1 cellular context compared by ENCODE assay signal in the genomic region with DNA sequence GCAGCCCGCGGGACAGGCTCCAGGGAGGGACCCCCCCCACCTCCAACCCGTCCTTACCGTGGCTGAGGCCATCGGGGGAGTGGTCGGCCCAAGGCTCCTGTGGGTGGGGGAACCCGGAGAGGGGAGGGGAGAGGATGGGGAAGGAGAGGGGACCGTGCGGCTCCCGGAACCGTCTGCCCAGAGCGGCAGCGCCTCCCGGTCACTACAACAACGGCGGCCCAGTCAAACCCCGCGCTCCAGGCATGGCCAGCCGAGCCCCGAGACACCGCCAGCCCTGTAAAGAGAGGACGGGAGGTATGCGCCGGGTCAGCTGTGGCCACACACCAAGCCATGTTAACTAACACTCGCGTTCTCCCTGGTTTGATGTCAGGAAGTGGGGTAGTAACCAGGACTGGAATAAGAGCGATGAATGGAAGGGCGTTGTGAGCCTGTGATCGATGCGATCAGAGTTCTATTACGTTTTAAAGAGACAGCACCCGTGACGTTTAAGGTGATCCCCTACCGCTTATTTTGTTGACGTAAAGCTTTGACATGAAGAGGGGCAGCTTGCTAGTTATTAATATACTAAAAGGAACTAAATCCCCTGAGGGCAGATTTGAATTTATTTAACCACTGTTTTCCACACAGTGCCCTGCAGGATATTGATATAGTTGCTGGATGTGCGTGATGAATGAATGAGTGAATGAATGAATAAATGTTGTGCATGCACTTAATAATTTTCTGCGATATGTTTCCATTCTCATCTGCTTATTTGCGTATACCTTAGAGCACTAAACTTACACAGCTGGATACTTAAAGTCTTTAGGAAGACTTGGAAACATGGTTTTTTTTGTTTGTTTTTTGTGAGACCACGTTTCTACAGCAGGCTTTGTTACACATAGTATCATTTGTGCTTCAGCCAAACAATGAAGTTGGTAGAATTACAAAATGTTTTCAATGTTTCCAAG.
TF ChIP-seq lines count a peak whose summit lies in the region.

A gene (minus strand): TSS at position 224 of the 947 bp plus-strand sequence. CDS start 152 bp downstream, at position 72.

TF ChIP-seq in liver, 16 proteins besides CTCF, POLR2A, EP300 and RAD21 (continued from another document):
- TF ChIP-seq, protein P1, sequence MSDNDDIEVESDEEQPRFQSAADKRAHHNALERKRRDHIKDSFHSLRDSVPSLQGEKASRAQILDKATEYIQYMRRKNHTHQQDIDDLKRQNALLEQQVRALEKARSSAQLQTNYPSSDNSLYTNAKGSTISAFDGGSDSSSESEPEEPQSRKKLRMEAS (IDR thresholded peaks at IDR 0.05): peak; percentile 99
- TF ChIP-seq, protein P2, sequence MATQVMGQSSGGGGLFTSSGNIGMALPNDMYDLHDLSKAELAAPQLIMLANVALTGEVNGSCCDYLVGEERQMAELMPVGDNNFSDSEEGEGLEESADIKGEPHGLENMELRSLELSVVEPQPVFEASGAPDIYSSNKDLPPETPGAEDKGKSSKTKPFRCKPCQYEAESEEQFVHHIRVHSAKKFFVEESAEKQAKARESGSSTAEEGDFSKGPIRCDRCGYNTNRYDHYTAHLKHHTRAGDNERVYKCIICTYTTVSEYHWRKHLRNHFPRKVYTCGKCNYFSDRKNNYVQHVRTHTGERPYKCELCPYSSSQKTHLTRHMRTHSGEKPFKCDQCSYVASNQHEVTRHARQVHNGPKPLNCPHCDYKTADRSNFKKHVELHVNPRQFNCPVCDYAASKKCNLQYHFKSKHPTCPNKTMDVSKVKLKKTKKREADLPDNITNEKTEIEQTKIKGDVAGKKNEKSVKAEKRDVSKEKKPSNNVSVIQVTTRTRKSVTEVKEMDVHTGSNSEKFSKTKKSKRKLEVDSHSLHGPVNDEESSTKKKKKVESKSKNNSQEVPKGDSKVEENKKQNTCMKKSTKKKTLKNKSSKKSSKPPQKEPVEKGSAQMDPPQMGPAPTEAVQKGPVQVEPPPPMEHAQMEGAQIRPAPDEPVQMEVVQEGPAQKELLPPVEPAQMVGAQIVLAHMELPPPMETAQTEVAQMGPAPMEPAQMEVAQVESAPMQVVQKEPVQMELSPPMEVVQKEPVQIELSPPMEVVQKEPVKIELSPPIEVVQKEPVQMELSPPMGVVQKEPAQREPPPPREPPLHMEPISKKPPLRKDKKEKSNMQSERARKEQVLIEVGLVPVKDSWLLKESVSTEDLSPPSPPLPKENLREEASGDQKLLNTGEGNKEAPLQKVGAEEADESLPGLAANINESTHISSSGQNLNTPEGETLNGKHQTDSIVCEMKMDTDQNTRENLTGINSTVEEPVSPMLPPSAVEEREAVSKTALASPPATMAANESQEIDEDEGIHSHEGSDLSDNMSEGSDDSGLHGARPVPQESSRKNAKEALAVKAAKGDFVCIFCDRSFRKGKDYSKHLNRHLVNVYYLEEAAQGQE (IDR thresholded peaks at IDR 0.05): peak; percentile 13
- no peak for TF ChIP-seq FOXA1 (IDR thresholded peaks at IDR 0.05)
